ENCODE assay signal across 16 cellular contexts in genomic region chr16:23683487-23683886, GRCh38. TPM values are rescaled to one million over a fixed set of nuclear protein-coding genes. Genes with fewer than 3 reads are reported as not detected.
DNase-seq lines count a peak whose midpoint lies in the region; ATAC-seq and TF ChIP-seq lines count a peak whose summit lies in the region.
"Had no signal": no experiment of that assay in that cellular context is flagged by ENCODE, and none has a peak within 500 bp of the region (broad histone marks: within the 10 kb centered on the region; RNA-seq: fewer than 3 reads in every experiment).

No MANE protein-coding gene starts in this region.

- H3K4me3 Mint-ChIP-seq in activated CD4-positive, alpha-beta T cell treated with anti-CD3 and anti-CD28 coated beads, Interleukin-2, amount 10 ng/mL, durations not matched to agents 7 days and 5 days, result no peak overlapping the region
- H3K4me3 Mint-ChIP-seq in CD4-positive, CD25-positive, alpha-beta regulatory T cell, result no peak overlapping the region
- H3K4me3 Mint-ChIP-seq in activated T-helper 1 cell treated with anti-CD3 and anti-CD28 coated beads, Interleukin-12 subunit alpha, Interleukin-12 subunit beta, Interleukin-2, Interleukin-4 antibody, amounts not matched to agents 30 ng/mL and 10 ng/mL and 1 ng/mL, durations not matched to agents 14 hours and 24 hours and 36 hours, result no peak overlapping the region
- H3K4me3 Mint-ChIP-seq in stimulated activated naive CD8-positive, alpha-beta T cell treated with anti-CD3 and anti-CD28 coated beads, Interleukin-15, amount 100 ng/mL, for 72 hours, result no peak overlapping the region

- no peak overlapping the region for H3K9ac ChIP-seq in Loucy (ENCODE audit: low read depth, low read length, poor library complexity, severe bottlenecking)
- H3K9ac ChIP-seq: BLaER1 had no signal

- no peaks in the 10 kb centered on the region for H3K27me3 Mint-ChIP-seq in activated CD4-positive, alpha-beta T cell treated with anti-CD3 and anti-CD28 coated beads, Interleukin-2, amount 10 ng/mL, durations not matched to agents 7 days and 5 days
- no peaks in the 10 kb centered on the region for H3K27me3 Mint-ChIP-seq in CD4-positive, CD25-positive, alpha-beta regulatory T cell
- no peaks in the 10 kb centered on the region for H3K27me3 Mint-ChIP-seq in activated T-helper 1 cell treated with anti-CD3 and anti-CD28 coated beads, Interleukin-12 subunit alpha, Interleukin-12 subunit beta, Interleukin-2, Interleukin-4 antibody, amounts not matched to agents 30 ng/mL and 10 ng/mL and 1 ng/mL, durations not matched to agents 14 hours and 24 hours and 36 hours (ENCODE audit: insufficient read depth)
- H3K27me3 Mint-ChIP-seq in stimulated activated naive CD8-positive, alpha-beta T cell treated with anti-CD3 and anti-CD28 coated beads, Interleukin-15, amount 100 ng/mL, for 72 hours, result no peaks in the 10 kb centered on the region

- no peaks in the 10 kb centered on the region for H3K9me3 Mint-ChIP-seq in activated CD4-positive, alpha-beta T cell treated with anti-CD3 and anti-CD28 coated beads, Interleukin-2, amount 10 ng/mL, durations not matched to agents 7 days and 5 days
- no peaks in the 10 kb centered on the region for H3K9me3 Mint-ChIP-seq in CD4-positive, CD25-positive, alpha-beta regulatory T cell
- no peaks in the 10 kb centered on the region for H3K9me3 Mint-ChIP-seq in activated T-helper 1 cell treated with anti-CD3 and anti-CD28 coated beads, Interleukin-12 subunit alpha, Interleukin-12 subunit beta, Interleukin-2, Interleukin-4 antibody, amounts not matched to agents 30 ng/mL and 10 ng/mL and 1 ng/mL, durations not matched to agents 14 hours and 24 hours and 36 hours
- H3K9me3 Mint-ChIP-seq in stimulated activated naive CD8-positive, alpha-beta T cell treated with anti-CD3 and anti-CD28 coated beads, Interleukin-15, amount 100 ng/mL, for 72 hours, result no peaks in the 10 kb centered on the region

- TF ChIP-seq CTCF in Loucy (conservative IDR thresholded peaks at IDR 0.05; ENCODE audit: low read length) (no peak), GM20000 (IDR thresholded peaks at IDR 0.05; ENCODE audit: extremely low read depth, missing control alignments) (no peak)

- no peak overlapping the region for H3K27ac ChIP-seq in CD4-positive, CD25-positive, alpha-beta regulatory T cell (ENCODE audit: insufficient read depth, low read length, poor library complexity, severe bottlenecking)
- H3K27ac ChIP-seq: 22Rv1, BLaER1 had no signal

- peaks cover 24% of the 10 kb centered on the region for H3K36me3 ChIP-seq in CD4-positive, CD25-positive, alpha-beta regulatory T cell (ENCODE audit: control insufficient read depth, insufficient read depth, low read length)
- peaks cover 72% of the 10 kb centered on the region for H3K36me3 ChIP-seq in Loucy (ENCODE audit: insufficient read depth, low read length)

- peak overlapping the region; percentile 16 for H3K27ac Mint-ChIP-seq in activated CD4-positive, alpha-beta T cell treated with anti-CD3 and anti-CD28 coated beads, Interleukin-2, amount 10 ng/mL, durations not matched to agents 7 days and 5 days
- peak overlapping the region in 2 of 3 donors; percentile 8 to 77 for H3K27ac Mint-ChIP-seq in CD4-positive, CD25-positive, alpha-beta regulatory T cell
- peak overlapping the region; percentile 12 for H3K27ac Mint-ChIP-seq in activated T-helper 1 cell treated with anti-CD3 and anti-CD28 coated beads, Interleukin-12 subunit alpha, Interleukin-12 subunit beta, Interleukin-2, Interleukin-4 antibody, amounts not matched to agents 30 ng/mL and 10 ng/mL and 1 ng/mL, durations not matched to agents 14 hours and 24 hours and 36 hours
- H3K27ac Mint-ChIP-seq in stimulated activated naive CD8-positive, alpha-beta T cell treated with anti-CD3 and anti-CD28 coated beads, Interleukin-15, amount 100 ng/mL, for 72 hours, result peak overlapping the region in 1 of 2 donors; percentile 89

- DNase-seq in activated CD4-positive, alpha-beta T cell treated with anti-CD3 and anti-CD28 coated beads, Interleukin-2, amount 10 ng/mL, durations not matched to agents 7 days and 5 days, result no peak
- DNase-seq in activated CD4-positive, alpha-beta T cell treated with anti-CD3 and anti-CD28 coated beads for 4 hours, result no peak
- DNase-seq in CD4-positive, CD25-positive, alpha-beta regulatory T cell, result no peak
- DNase-seq in activated T-helper 1 cell treated with anti-CD3 and anti-CD28 coated beads, Interleukin-12 subunit alpha, Interleukin-12 subunit beta, Interleukin-2, Interleukin-4 antibody, amounts not matched to agents 30 ng/mL and 10 ng/mL and 1 ng/mL, durations not matched to agents 14 hours and 24 hours and 36 hours (ENCODE audit: low spot score), result no peak
- DNase-seq in HEK293T (ENCODE audit: extremely low spot score), result no peak
- DNase-seq in GM20000 (ENCODE audit: low spot score), result no peak
- DNase-seq in stimulated activated naive CD8-positive, alpha-beta T cell treated with anti-CD3 and anti-CD28 coated beads, Interleukin-15, amount 100 ng/mL, for 72 hours, result no peak
- DNase-seq: AML-193, DMS53, GF-D8, HCEC 1CT had no signal

- H3K9me2 ChIP-seq in Loucy (replicated peaks; ENCODE audit: low read depth, low read length), result no peaks in the 10 kb centered on the region

- no peaks in the 10 kb centered on the region for H3F3A ChIP-seq in Loucy (ENCODE audit: low read depth)

- CTCF ChIA-PET in activated CD4-positive, alpha-beta T cell treated with anti-CD3 and anti-CD28 coated beads, Interleukin-2, amount 10 ng/mL, durations not matched to agents 7 days and 5 days (lab: Charles Lee), result interaction anchor here (1.1 to 1.5 kb wide), 2 partner anchors 10 to 15 kb away, joined by 3 read pairs; no protein-coding TSS in a partner anchor
- CTCF ChIA-PET in HEK293T (lab: Yijun Ruan, JAX), result no interaction called here

- peaks cover 42% of the 10 kb centered on the region for H3K4me1 Mint-ChIP-seq in activated CD4-positive, alpha-beta T cell treated with anti-CD3 and anti-CD28 coated beads, Interleukin-2, amount 10 ng/mL, durations not matched to agents 7 days and 5 days
- peaks cover 0 to 13% (median 9%) of the 10 kb centered on the region in 4 donors for H3K4me1 Mint-ChIP-seq in CD4-positive, CD25-positive, alpha-beta regulatory T cell
- peaks cover 34% of the 10 kb centered on the region for H3K4me1 Mint-ChIP-seq in activated T-helper 1 cell treated with anti-CD3 and anti-CD28 coated beads, Interleukin-12 subunit alpha, Interleukin-12 subunit beta, Interleukin-2, Interleukin-4 antibody, amounts not matched to agents 30 ng/mL and 10 ng/mL and 1 ng/mL, durations not matched to agents 14 hours and 24 hours and 36 hours (ENCODE audit: low read depth)
- peaks cover 19% of the 10 kb centered on the region for H3K4me1 Mint-ChIP-seq in stimulated activated naive CD8-positive, alpha-beta T cell treated with anti-CD3 and anti-CD28 coated beads, Interleukin-15, amount 100 ng/mL, for 72 hours

- H3K4me2 ChIP-seq in Loucy (ENCODE audit: low read depth, low read length, poor library complexity, severe bottlenecking), result peak overlapping the region; percentile 1
- H3K4me2 ChIP-seq: BLaER1 had no signal

- no peak for ATAC-seq in CD4-positive, CD25-positive, alpha-beta regulatory T cell (ENCODE audit: low read depth in 2 of 2)
- no peak for ATAC-seq in stimulated activated naive CD8-positive, alpha-beta T cell treated with anti-CD3 and anti-CD28 coated beads, Interleukin-15, amount 100 ng/mL, for 72 hours

- peaks cover 74% of the 10 kb centered on the region for H3K36me3 Mint-ChIP-seq in activated CD4-positive, alpha-beta T cell treated with anti-CD3 and anti-CD28 coated beads, Interleukin-2, amount 10 ng/mL, durations not matched to agents 7 days and 5 days (ENCODE audit: low read depth)
- H3K36me3 Mint-ChIP-seq in CD4-positive, CD25-positive, alpha-beta regulatory T cell, result peaks cover 27% of the 10 kb centered on the region
- peaks cover 44% of the 10 kb centered on the region for H3K36me3 Mint-ChIP-seq in activated T-helper 1 cell treated with anti-CD3 and anti-CD28 coated beads, Interleukin-12 subunit alpha, Interleukin-12 subunit beta, Interleukin-2, Interleukin-4 antibody, amounts not matched to agents 30 ng/mL and 10 ng/mL and 1 ng/mL, durations not matched to agents 14 hours and 24 hours and 36 hours (ENCODE audit: low read depth)

- POLR2A ChIA-PET in activated CD4-positive, alpha-beta T cell treated with anti-CD3 and anti-CD28 coated beads, Interleukin-2, amount 10 ng/mL, durations not matched to agents 7 days and 5 days (lab: Charles Lee), result no interaction called here
- POLR2A ChIA-PET in HEK293T (lab: Yijun Ruan, JAX), result no interaction called here

- intact Hi-C loops in activated T-helper 1 cell treated with anti-CD3 and anti-CD28 coated beads, Interleukin-12 subunit alpha, Interleukin-12 subunit beta, Interleukin-2, Interleukin-4 antibody, amounts not matched to agents 30 ng/mL and 10 ng/mL and 1 ng/mL, durations not matched to agents 14 hours and 24 hours and 36 hours (cut with micrococcal nuclease), result no loop called here

- H3K4me1 ChIP-seq in CD4-positive, CD25-positive, alpha-beta regulatory T cell (ENCODE audit: control insufficient read depth, insufficient read depth, low read length, poor library complexity, severe bottlenecking), result peaks cover 22% of the 10 kb centered on the region
- H3K4me1 ChIP-seq in Loucy (ENCODE audit: insufficient read depth, low read length, poor library complexity, severe bottlenecking), result peaks cover 26% of the 10 kb centered on the region

- no peaks in the 10 kb centered on the region for H3K27me3 ChIP-seq in CD4-positive, CD25-positive, alpha-beta regulatory T cell (ENCODE audit: control insufficient read depth, insufficient read depth, low read length)
- no peaks in the 10 kb centered on the region for H3K27me3 ChIP-seq in Loucy (ENCODE audit: insufficient read depth, low read length, poor library complexity, severe bottlenecking)
- H3K27me3 ChIP-seq: BLaER1 had no signal

- H2AFZ ChIP-seq in Loucy (ENCODE audit: low read length), result no peak overlapping the region

- H3K9me3 ChIP-seq in CD4-positive, CD25-positive, alpha-beta regulatory T cell (ENCODE audit: control insufficient read depth in 2 of 2, low read length in 2 of 2), result no peaks in the 10 kb centered on the region
- no peaks in the 10 kb centered on the region for H3K9me3 ChIP-seq in Loucy (ENCODE audit: insufficient read depth, low read depth, low read length)
- H3K9me3 ChIP-seq: BLaER1 had no signal

- H4K20me1 ChIP-seq in Loucy (ENCODE audit: insufficient read depth, low read length, poor library complexity, severe bottlenecking), result peaks cover 55% of the 10 kb centered on the region

- no peak overlapping the region for H3K4me3 ChIP-seq in CD4-positive, CD25-positive, alpha-beta regulatory T cell (ENCODE audit: low read depth, low read length)
- no peak overlapping the region for H3K4me3 ChIP-seq in Loucy (ENCODE audit: low read length, poor library complexity, severe bottlenecking)
- H3K4me3 ChIP-seq: BLaER1 had no signal

- peaks cover 88% of the 10 kb centered on the region for H3K79me2 ChIP-seq in Loucy (ENCODE audit: insufficient read depth, low read length)

RNA-seq across cellular contexts. Expression of gene PLK1, which starts 4.8 kb away (rescaled TPM):
- total RNA-seq in activated CD4-positive, alpha-beta T cell treated with anti-CD3 and anti-CD28 coated beads, Interleukin-2, amount 10 ng/mL, durations not matched to agents 7 days and 5 days, result 100 to 1,000 TPM; 121 to 134 TPM
- total RNA-seq in CD4-positive, CD25-positive, alpha-beta regulatory T cell, result 1.6 TPM
- polyA plus RNA-seq in CD4-positive, CD25-positive, alpha-beta regulatory T cell, result 1 to 10 TPM; 1.4 to 4.2 (median 2.8) TPM
- 45.2 and 54.7 TPM in 2 replicates for total RNA-seq in activated T-helper 1 cell treated with anti-CD3 and anti-CD28 coated beads, Interleukin-12 subunit alpha, Interleukin-12 subunit beta, Interleukin-2, Interleukin-4 antibody, amounts not matched to agents 30 ng/mL and 10 ng/mL and 1 ng/mL, durations not matched to agents 14 hours and 24 hours and 36 hours

RNA-seq across cellular contexts. Expression of gene ERN2, which starts 29.5 kb away (rescaled TPM):
- not detected for total RNA-seq in activated CD4-positive, alpha-beta T cell treated with anti-CD3 and anti-CD28 coated beads, Interleukin-2, amount 10 ng/mL, durations not matched to agents 7 days and 5 days
- total RNA-seq in CD4-positive, CD25-positive, alpha-beta regulatory T cell, result not detected
- polyA plus RNA-seq in CD4-positive, CD25-positive, alpha-beta regulatory T cell, result not detected
- not detected in 2 replicates for total RNA-seq in activated T-helper 1 cell treated with anti-CD3 and anti-CD28 coated beads, Interleukin-12 subunit alpha, Interleukin-12 subunit beta, Interleukin-2, Interleukin-4 antibody, amounts not matched to agents 30 ng/mL and 10 ng/mL and 1 ng/mL, durations not matched to agents 14 hours and 24 hours and 36 hours
- total RNA-seq: A673, H4 had no signal

RNA-seq across cellular contexts. Expression of gene DCTN5, which starts 42.2 kb away (rescaled TPM):
- 10 to 100 TPM; 74.2 to 75.2 TPM for total RNA-seq in activated CD4-positive, alpha-beta T cell treated with anti-CD3 and anti-CD28 coated beads, Interleukin-2, amount 10 ng/mL, durations not matched to agents 7 days and 5 days
- 63.4 TPM for total RNA-seq in CD4-positive, CD25-positive, alpha-beta regulatory T cell
- 10 to 100 TPM; 59.7 to 91.8 (median 73.7) TPM for polyA plus RNA-seq in CD4-positive, CD25-positive, alpha-beta regulatory T cell
- total RNA-seq in activated T-helper 1 cell treated with anti-CD3 and anti-CD28 coated beads, Interleukin-12 subunit alpha, Interleukin-12 subunit beta, Interleukin-2, Interleukin-4 antibody, amounts not matched to agents 30 ng/mL and 10 ng/mL and 1 ng/mL, durations not matched to agents 14 hours and 24 hours and 36 hours, result 102 and 105 TPM in 2 replicates

RNA-seq across cellular contexts. Expression of gene PALB2, which starts 42.4 kb away (rescaled TPM):
- 10 to 100 TPM; 19.2 to 21.6 TPM for total RNA-seq in activated CD4-positive, alpha-beta T cell treated with anti-CD3 and anti-CD28 coated beads, Interleukin-2, amount 10 ng/mL, durations not matched to agents 7 days and 5 days
- 8.1 TPM for total RNA-seq in CD4-positive, CD25-positive, alpha-beta regulatory T cell
- polyA plus RNA-seq in CD4-positive, CD25-positive, alpha-beta regulatory T cell, result 1 to 10 TPM; 4.5 to 6.7 (median 5.8) TPM
- 34.4 and 36.2 TPM in 2 replicates for total RNA-seq in activated T-helper 1 cell treated with anti-CD3 and anti-CD28 coated beads, Interleukin-12 subunit alpha, Interleukin-12 subunit beta, Interleukin-2, Interleukin-4 antibody, amounts not matched to agents 30 ng/mL and 10 ng/mL and 1 ng/mL, durations not matched to agents 14 hours and 24 hours and 36 hours

Comparison
In these comparisons a context has a peak if more than half of its experiments do, and no peak if none do; other contexts are left out.
1. RNA of gene PLK1, which starts 4.8 kb away (total RNA-seq): 121 to 134 TPM in activated CD4-positive, alpha-beta T cell treated with anti-CD3 and anti-CD28 coated beads, Interleukin-2, amount 10 ng/mL, durations not matched to agents 7 days and 5 days and 45.2 to 54.7 TPM in activated T-helper 1 cell treated with anti-CD3 and anti-CD28 coated beads, Interleukin-12 subunit alpha, Interleukin-12 subunit beta, Interleukin-2, Interleukin-4 antibody, amounts not matched to agents 30 ng/mL and 10 ng/mL and 1 ng/mL, durations not matched to agents 14 hours and 24 hours and 36 hours; 1.6 TPM in CD4-positive, CD25-positive, alpha-beta regulatory T cell (single experiment); every median in the first group is over 10 times any median in the second.